In genomic region chr15:98903377-98904018, GRCh38 we compare ENCODE assay signal across 1 cellular context.
TF ChIP-seq lines count a peak whose summit lies in the region.

No MANE protein-coding gene starts in this region.

TF ChIP-seq in GM23338, 12 proteins besides CTCF, POLR2A, EP300 and RAD21 (continued from another document):
- TF ChIP-seq ZNF462 (CRISPR knock-in tag; IDR thresholded peaks at IDR 0.05): no peak
- TF ChIP-seq EZH2 (IDR thresholded peaks at IDR 0.05; ENCODE audit: low read depth, unreplicated experiment): no peak
- TF ChIP-seq, protein P1, sequence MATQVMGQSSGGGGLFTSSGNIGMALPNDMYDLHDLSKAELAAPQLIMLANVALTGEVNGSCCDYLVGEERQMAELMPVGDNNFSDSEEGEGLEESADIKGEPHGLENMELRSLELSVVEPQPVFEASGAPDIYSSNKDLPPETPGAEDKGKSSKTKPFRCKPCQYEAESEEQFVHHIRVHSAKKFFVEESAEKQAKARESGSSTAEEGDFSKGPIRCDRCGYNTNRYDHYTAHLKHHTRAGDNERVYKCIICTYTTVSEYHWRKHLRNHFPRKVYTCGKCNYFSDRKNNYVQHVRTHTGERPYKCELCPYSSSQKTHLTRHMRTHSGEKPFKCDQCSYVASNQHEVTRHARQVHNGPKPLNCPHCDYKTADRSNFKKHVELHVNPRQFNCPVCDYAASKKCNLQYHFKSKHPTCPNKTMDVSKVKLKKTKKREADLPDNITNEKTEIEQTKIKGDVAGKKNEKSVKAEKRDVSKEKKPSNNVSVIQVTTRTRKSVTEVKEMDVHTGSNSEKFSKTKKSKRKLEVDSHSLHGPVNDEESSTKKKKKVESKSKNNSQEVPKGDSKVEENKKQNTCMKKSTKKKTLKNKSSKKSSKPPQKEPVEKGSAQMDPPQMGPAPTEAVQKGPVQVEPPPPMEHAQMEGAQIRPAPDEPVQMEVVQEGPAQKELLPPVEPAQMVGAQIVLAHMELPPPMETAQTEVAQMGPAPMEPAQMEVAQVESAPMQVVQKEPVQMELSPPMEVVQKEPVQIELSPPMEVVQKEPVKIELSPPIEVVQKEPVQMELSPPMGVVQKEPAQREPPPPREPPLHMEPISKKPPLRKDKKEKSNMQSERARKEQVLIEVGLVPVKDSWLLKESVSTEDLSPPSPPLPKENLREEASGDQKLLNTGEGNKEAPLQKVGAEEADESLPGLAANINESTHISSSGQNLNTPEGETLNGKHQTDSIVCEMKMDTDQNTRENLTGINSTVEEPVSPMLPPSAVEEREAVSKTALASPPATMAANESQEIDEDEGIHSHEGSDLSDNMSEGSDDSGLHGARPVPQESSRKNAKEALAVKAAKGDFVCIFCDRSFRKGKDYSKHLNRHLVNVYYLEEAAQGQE (IDR thresholded peaks at IDR 0.05; ENCODE audit: unreplicated experiment): no peak
- no peak for TF ChIP-seq NANOG (IDR thresholded peaks at IDR 0.05; ENCODE audit: borderline replicate concordance)
- TF ChIP-seq POLR2AphosphoS5 (IDR thresholded peaks at IDR 0.05; ENCODE audit: low read depth): no peak
